In the genomic region with DNA sequence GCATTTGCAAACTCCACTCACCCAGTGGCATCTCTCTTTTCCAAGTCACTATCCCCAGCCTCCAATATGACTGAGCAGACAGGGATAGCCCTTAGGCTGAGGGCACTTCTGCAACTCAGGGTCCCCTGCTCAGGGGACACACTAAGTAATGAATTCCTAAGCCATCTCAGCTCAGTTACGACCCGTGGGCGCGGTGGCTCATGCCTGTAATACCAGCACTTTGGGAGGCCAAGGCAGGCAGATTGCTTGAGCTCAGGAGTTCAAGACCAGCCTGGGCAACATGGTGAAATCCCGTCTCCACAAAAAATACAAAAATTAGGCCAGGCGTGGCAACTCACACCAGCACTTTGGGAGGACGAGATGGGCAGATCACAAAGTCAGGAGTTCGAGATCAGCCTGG, we compare ENCODE assay signal across 7 cellular contexts. TPM values are rescaled to one million over a fixed set of nuclear protein-coding genes. Genes with fewer than 3 reads are reported as not detected.
DNase-seq lines count a peak whose midpoint lies in the region; ATAC-seq, FAIRE-seq and TF ChIP-seq lines count a peak whose summit lies in the region.
"Not testable (repeated sequence)": the region's sequence is repeated elsewhere in the genome, so short reads cannot be mapped to it uniquely, and the experiment has no call there.

No MANE protein-coding gene starts in this region.

- H3K9me3 ChIP-seq in CD4-positive, CD25-positive, alpha-beta regulatory T cell (ENCODE audit: control insufficient read depth in 2 of 2, low read length in 2 of 2); IMR-90 (ENCODE audit: control insufficient read depth, insufficient read depth, low read length); K562 (replicated peaks; ENCODE audit: control insufficient read depth, insufficient read depth, low read depth, low read length); muscle layer of colon (ENCODE audit: low read length); sigmoid colon: not testable (repeated sequence)

- H3K14ac ChIP-seq in IMR-90 (replicated peaks; ENCODE audit: low read depth, low read length) = peak overlapping the region; percentile 31; the same call in 1 of the 2 replicates

- POLR2A ChIA-PET in IMR-90 (lab: Charles Lee; ENCODE audit: unreplicated experiment) = not testable (repeated sequence)
- POLR2A ChIA-PET in K562 (lab: Yijun Ruan, JAX) = interaction anchor here (0.7 kb wide), 1 partner anchor 697 kb away, joined by 3 read pairs; no protein-coding TSS in a partner anchor

- ATAC-seq in CD4-positive, CD25-positive, alpha-beta regulatory T cell (ENCODE audit: low read depth in 2 of 2); IMR-90 (ENCODE audit: low read depth); K562: not testable (repeated sequence)

- H3K18ac ChIP-seq in IMR-90 (ENCODE audit: low read depth, low read length) = peak overlapping the region; percentile 87

- not testable (repeated sequence) for H3K4me3 ChIP-seq in CD4-positive, CD25-positive, alpha-beta regulatory T cell (ENCODE audit: low read depth, low read length); IMR-90 (ENCODE audit: insufficient read depth, low read depth, low read length); K562; muscle layer of colon (ENCODE audit: low read depth in 1 of 2, low read length in 2 of 2); sigmoid colon

- H2BK20ac ChIP-seq in IMR-90 (ENCODE audit: low read depth, low read length) = not testable (repeated sequence)

- not testable (repeated sequence) for H3K27me3 ChIP-seq in CD4-positive, CD25-positive, alpha-beta regulatory T cell (ENCODE audit: control insufficient read depth, insufficient read depth, low read length); IMR-90 (ENCODE audit: control insufficient read depth, insufficient read depth, low read length); K562 (ENCODE audit: control insufficient read depth in 2 of 2, insufficient read depth in 2 of 2, low read length in 2 of 2); muscle layer of colon (ENCODE audit: control insufficient read depth in 1 of 2, insufficient read depth in 2 of 2, low read length in 2 of 2); sigmoid colon

- not testable (repeated sequence) for TF ChIP-seq RAD21 in IMR-90 (IDR thresholded peaks at IDR 0.05; ENCODE audit: low read length); K562 (CRISPR knock-in tag; conservative IDR thresholded peaks at IDR 0.05 in 1 of 2, IDR thresholded peaks at IDR 0.05 in 1 of 2)

- not testable (repeated sequence) for H3K23ac ChIP-seq in IMR-90 (ENCODE audit: low read depth, low read length)

- not testable (repeated sequence) for H2BK5ac ChIP-seq in IMR-90 (ENCODE audit: low read depth, low read length, poor library complexity, severe bottlenecking)

- H3K4me1 Mint-ChIP-seq in CD4-positive, CD25-positive, alpha-beta regulatory T cell = peaks cover 12 to 74% (median 50%) of the 10 kb centered on the region in 4 donors
- H3K4me1 Mint-ChIP-seq in activated naive CD4-positive, alpha-beta T cell treated with anti-CD3 and anti-CD28 coated beads, Interleukin-2, amount 50 U/mL, for 24 hours = peaks cover 80% of the 10 kb centered on the region

- dilution Hi-C loops in IMR-90 (cut with HindIII; ENCODE audit: low sequenced_read_pairs, unreplicated experiment) = not testable (repeated sequence)

- peak overlapping the region; percentile 65; the same call in 1 of the 2 replicates for H2AK5ac ChIP-seq in IMR-90 (ENCODE audit: low read depth, low read length)

- H3K79me2 ChIP-seq in K562 (ENCODE audit: control insufficient read depth, insufficient read depth, low read length) = peaks cover 80% of the 10 kb centered on the region

- not testable (repeated sequence) for H3K56ac ChIP-seq in IMR-90 (ENCODE audit: extremely low read depth, insufficient read depth, low read length)

- intact Hi-C loops in IMR-90 (cut with micrococcal nuclease); K562 (cut with micrococcal nuclease); sigmoid colon (cut with DNase I): not testable (repeated sequence)

- peaks cover 42 to 84% of the 10 kb centered on the region in 2 experiments for H3K79me1 ChIP-seq in IMR-90 (ENCODE audit: low read depth in 1 of 2, low read length in 2 of 2)

- not testable (repeated sequence) for H4K5ac ChIP-seq in IMR-90 (ENCODE audit: low read depth, low read length)

- H3K27ac ChIP-seq in CD4-positive, CD25-positive, alpha-beta regulatory T cell (ENCODE audit: insufficient read depth, low read length, poor library complexity, severe bottlenecking); IMR-90 (ENCODE audit: insufficient read depth, low read length); K562 (ENCODE audit: extremely low read depth, low read depth, low read length): not testable (repeated sequence)
- H3K27ac ChIP-seq in muscle layer of colon (ENCODE audit: low read depth, low read length) = peak overlapping the region; percentile 48
- H3K27ac ChIP-seq in sigmoid colon = peak overlapping the region in 3 of 4 donors; percentile 67 to 97 (median 95)

- not testable (repeated sequence) for H3K27me3 Mint-ChIP-seq in CD4-positive, CD25-positive, alpha-beta regulatory T cell; activated naive CD4-positive, alpha-beta T cell treated with anti-CD3 and anti-CD28 coated beads, Interleukin-2, amount 50 U/mL, for 24 hours

- not testable (repeated sequence) for H3K9ac ChIP-seq in IMR-90 (ENCODE audit: low read depth, low read length); K562 (ENCODE audit: insufficient read depth in 1 of 2, low read depth in 2 of 2, low read length in 2 of 2); muscle layer of colon (ENCODE audit: low read length)

- DNase-seq in CD4-positive, CD25-positive, alpha-beta regulatory T cell; IMR-90; K562 (ENCODE audit: extremely low read depth in 1 of 4, low spot score in 3 of 4): not testable (repeated sequence)
- DNase-seq in activated CD8-positive, alpha-beta memory T cell treated with anti-CD3 and anti-CD28 coated beads, Interleukin-2, amount 50 U/mL, for 48 hours = peak; percentile 37
- DNase-seq in sigmoid colon = peak; percentile 52

- not testable (repeated sequence) for H4K91ac ChIP-seq in IMR-90 (ENCODE audit: insufficient read depth, low read depth, low read length)

- not testable (repeated sequence) for TF ChIP-seq POLR2A in IMR-90 (IDR thresholded peaks at IDR 0.05; ENCODE audit: low read depth, low read length); K562 (conservative IDR thresholded peaks at IDR 0.05); sigmoid colon (IDR thresholded peaks at IDR 0.05)

- peaks cover 44% of the 10 kb centered on the region for H4K20me1 ChIP-seq in IMR-90 (ENCODE audit: insufficient read depth, low read length)
- H4K20me1 ChIP-seq in K562 (replicated peaks; ENCODE audit: control insufficient read depth, insufficient read depth, low read length) = not testable (repeated sequence)

- not testable (repeated sequence) for TF ChIP-seq EP300 in K562 (IDR thresholded peaks at IDR 0.05; ENCODE audit: low read length); sigmoid colon (IDR thresholded peaks at IDR 0.05)

- peak overlapping the region; percentile 19 to 90 (median 83) for H3K27ac Mint-ChIP-seq in CD4-positive, CD25-positive, alpha-beta regulatory T cell
- peak overlapping the region; percentile 13 for H3K27ac Mint-ChIP-seq in activated naive CD4-positive, alpha-beta T cell treated with anti-CD3 and anti-CD28 coated beads, Interleukin-2, amount 50 U/mL, for 24 hours

- H3K36me3 Mint-ChIP-seq in CD4-positive, CD25-positive, alpha-beta regulatory T cell = peaks cover 21% of the 10 kb centered on the region
- not testable (repeated sequence) for H3K36me3 Mint-ChIP-seq in activated naive CD4-positive, alpha-beta T cell treated with anti-CD3 and anti-CD28 coated beads, Interleukin-2, amount 50 U/mL, for 24 hours

- H3K9me1 ChIP-seq in IMR-90 (ENCODE audit: insufficient read depth, low read length) = peaks cover 21% of the 10 kb centered on the region
- not testable (repeated sequence) for H3K9me1 ChIP-seq in K562 (ENCODE audit: control insufficient read depth, insufficient read depth, low read length)

- peak overlapping the region; percentile 77 for H2AK9ac ChIP-seq in IMR-90 (replicated peaks; ENCODE audit: low read depth, low read length, poor library complexity)

- not testable (repeated sequence) for H3K36me3 ChIP-seq in CD4-positive, CD25-positive, alpha-beta regulatory T cell (ENCODE audit: control insufficient read depth, insufficient read depth, low read length); IMR-90 (ENCODE audit: control insufficient read depth, insufficient read depth, low read length); muscle layer of colon (ENCODE audit: insufficient read depth, low read length); sigmoid colon
- peaks cover 25% of the 10 kb centered on the region; the same call in 1 of the 3 replicates for H3K36me3 ChIP-seq in K562 (ENCODE audit: control insufficient read depth, insufficient read depth, low read length)

- peak overlapping the region; percentile 4; the same call in 1 of the 3 replicates for H2BK15ac ChIP-seq in IMR-90 (ENCODE audit: low read depth, low read length)

- FAIRE-seq in K562 (lab: Jason Lieb, UNC) = not testable (repeated sequence)

- CTCF ChIA-PET in IMR-90 (lab: Yijun Ruan, JAX); K562 (lab: Yijun Ruan, JAX; ENCODE audit: low intra/inter-chr PET ratio): not testable (repeated sequence)

- in situ Hi-C loops in IMR-90 (cut with MboI; ENCODE audit: low sequenced_read_pairs); K562 (cut with MboI): not testable (repeated sequence)

- peaks cover 36% of the 10 kb centered on the region for H3K4me1 ChIP-seq in CD4-positive, CD25-positive, alpha-beta regulatory T cell (ENCODE audit: control insufficient read depth, insufficient read depth, low read length, poor library complexity, severe bottlenecking)
- H3K4me1 ChIP-seq in IMR-90 (ENCODE audit: control insufficient read depth, insufficient read depth, low read length) = peaks cover 25% of the 10 kb centered on the region
- not testable (repeated sequence) for H3K4me1 ChIP-seq in K562 (replicated peaks in 1 of 2; ENCODE audit: control insufficient read depth in 2 of 2, insufficient read depth in 2 of 2, low read length in 2 of 2)
- peaks cover 65% of the 10 kb centered on the region for H3K4me1 ChIP-seq in muscle layer of colon (ENCODE audit: insufficient read depth, low read length)
- peaks cover 0 to 97% (median 90%) of the 10 kb centered on the region in 4 donors for H3K4me1 ChIP-seq in sigmoid colon

- H3K9me3 Mint-ChIP-seq in CD4-positive, CD25-positive, alpha-beta regulatory T cell; activated naive CD4-positive, alpha-beta T cell treated with anti-CD3 and anti-CD28 coated beads, Interleukin-2, amount 50 U/mL, for 24 hours: not testable (repeated sequence)

- H3K4me3 Mint-ChIP-seq in CD4-positive, CD25-positive, alpha-beta regulatory T cell = peak overlapping the region in 1 of 4 donors; percentile 41
- H3K4me3 Mint-ChIP-seq in activated naive CD4-positive, alpha-beta T cell treated with anti-CD3 and anti-CD28 coated beads, Interleukin-2, amount 50 U/mL, for 24 hours = peak overlapping the region; percentile 70

- TF ChIP-seq CTCF in IMR-90 (conservative IDR thresholded peaks at IDR 0.05; ENCODE audit: low read depth, low read length); K562 (IDR thresholded peaks at IDR 0.05 in 2 of 3, conservative IDR thresholded peaks at IDR 0.05 in 1 of 3; ENCODE audit: insufficient read depth in 2 of 3, low read depth in 1 of 3, low read length in 3 of 3); sigmoid colon (IDR thresholded peaks at IDR 0.05): not testable (repeated sequence)

- BruUV-seq in IMR-90 (replicated peaks; lab: Mats Ljungman, UMichigan); K562 (replicated peaks; lab: Mats Ljungman, UMichigan): not testable (repeated sequence)

- H2BK120ac ChIP-seq in IMR-90 (ENCODE audit: low read depth, low read length) = peak overlapping the region; percentile 30; the same call in 1 of the 2 replicates

- not testable (repeated sequence) for H3K4me2 ChIP-seq in IMR-90 (ENCODE audit: low read depth, low read length); K562 (ENCODE audit: insufficient read depth, low read length)

- WGBS in IMR-90 (ENCODE audit: extremely low coverage in 2 of 2, insufficient read length in 1 of 2), 2 experiments = no CpG with 5 or more reads among the region's 8 CpGs
- WGBS in K562 (ENCODE audit: insufficient coverage, low coverage, missing lambda C conversion rate) = 86% methylated on average over 7 of the region's 8 CpGs
- 87 to 90% methylated on average over 8 of the region's 8 CpGs for WGBS in sigmoid colon, 2 donors

- H3K4ac ChIP-seq in IMR-90 (ENCODE audit: low read depth, low read length) = peak overlapping the region; percentile 37; the same call in 1 of the 2 replicates

- peak overlapping the region in 1 of 2 experiments; percentile 3; a peak in 1 of 4 replicates for H4K8ac ChIP-seq in IMR-90 (ENCODE audit: low read depth in 2 of 2, low read length in 2 of 2)

- not testable (repeated sequence) for H2AFZ ChIP-seq in IMR-90 (replicated peaks; ENCODE audit: low read length, poor library complexity); K562 (ENCODE audit: low read depth, low read length)

RNA-seq across cellular contexts. Expression of gene RGS10, which starts 10.3 kb away (rescaled TPM):
- 85.7 TPM for total RNA-seq in CD4-positive, CD25-positive, alpha-beta regulatory T cell
- polyA plus RNA-seq in CD4-positive, CD25-positive, alpha-beta regulatory T cell = 100 to 1,000 TPM; 165 to 188 (median 183) TPM
- total RNA-seq in IMR-90 (2012; rRNA removed) (35.3 and 55.5 TPM in 2 replicates), K562 (2014; rRNA removed) (47.6 and 61.8 TPM in 2 replicates), K562 (2014; rRNA removed; fragmentation: Illumina TruSeq; extraction: Trizol) (67.5 and 76.1 TPM in 2 replicates), K562 (2015; rRNA removed; fragmentation: Illumina TruSeq; extraction: Trizol) (62.1 and 62.4 TPM in 2 replicates), K562 (2021) (56.6 and 59.1 TPM in 2 replicates), sigmoid colon (100 to 1,000 TPM; 125 to 192 (median 167) TPM)
- polyA plus RNA-seq in IMR-90 (2012; rRNA removed) (77.0 and 89.7 TPM in 2 replicates), K562 (2011; rRNA removed) (89.3 and 123 TPM in 2 replicates), K562 (2014; fragmentation: Illumina TruSeq; extraction: Trizol) (81.1 and 91.4 TPM in 2 replicates), K562 (2014; fragmentation: Nextera tagmentation; extraction: Ambion mirVana) (10 to 100 TPM; 31.9 to 43.7 TPM), K562 (2014; rRNA removed) (79.2 and 104 TPM in 2 replicates), sigmoid colon (100 to 1,000 TPM in 1 of 3 donors, 10 to 100 TPM in 2; 54.1 to 106 (median 64.3) TPM)
- 29.0 and 54.5 TPM in 2 replicates for polyA plus RNA-seq in IMR-90 (2012; cell fraction: cytosol; rRNA removed)
- polyA plus RNA-seq in IMR-90 (2012; cell fraction: nucleus; rRNA removed; ENCODE audit: low replicate concordance) = 9.4 and 39.2 TPM in 2 replicates
- total RNA-seq in K562 (2011; cell fraction: chromatin; rRNA removed; ENCODE audit: low replicate concordance) = 9.5 and 17.1 TPM in 2 replicates
- 9.5 and 11.8 TPM in 2 replicates for total RNA-seq in K562 (2011; cell fraction: nucleolus; rRNA removed)
- total RNA-seq in K562 (2011; cell fraction: nucleoplasm; rRNA removed) = 15.0 and 25.7 TPM in 2 replicates
- 23.5 and 39.7 TPM in 2 replicates for polyA plus RNA-seq in K562 (2011; cell fraction: cytosol; rRNA removed)
- polyA plus RNA-seq in K562 (2011; cell fraction: nucleus; rRNA removed) = 17.6 and 25.4 TPM in 2 replicates
- 72.6 and 102 TPM in 2 replicates for polyA plus RNA-seq in K562 (2012)
- polyA minus RNA-seq in K562 (2011; rRNA and poly(A)+ RNA removed) = 48.6 and 52.8 TPM in 2 replicates
- 21.9 and 24.2 TPM in 2 replicates for polyA minus RNA-seq in K562 (2011; cell fraction: cytosol; rRNA and poly(A)+ RNA removed)
- 4.6 and 9.9 TPM in 2 replicates for polyA minus RNA-seq in K562 (2011; cell fraction: nucleus; rRNA and poly(A)+ RNA removed)
